10 cellular contexts compared by ENCODE assay signal in the genomic region with DNA sequence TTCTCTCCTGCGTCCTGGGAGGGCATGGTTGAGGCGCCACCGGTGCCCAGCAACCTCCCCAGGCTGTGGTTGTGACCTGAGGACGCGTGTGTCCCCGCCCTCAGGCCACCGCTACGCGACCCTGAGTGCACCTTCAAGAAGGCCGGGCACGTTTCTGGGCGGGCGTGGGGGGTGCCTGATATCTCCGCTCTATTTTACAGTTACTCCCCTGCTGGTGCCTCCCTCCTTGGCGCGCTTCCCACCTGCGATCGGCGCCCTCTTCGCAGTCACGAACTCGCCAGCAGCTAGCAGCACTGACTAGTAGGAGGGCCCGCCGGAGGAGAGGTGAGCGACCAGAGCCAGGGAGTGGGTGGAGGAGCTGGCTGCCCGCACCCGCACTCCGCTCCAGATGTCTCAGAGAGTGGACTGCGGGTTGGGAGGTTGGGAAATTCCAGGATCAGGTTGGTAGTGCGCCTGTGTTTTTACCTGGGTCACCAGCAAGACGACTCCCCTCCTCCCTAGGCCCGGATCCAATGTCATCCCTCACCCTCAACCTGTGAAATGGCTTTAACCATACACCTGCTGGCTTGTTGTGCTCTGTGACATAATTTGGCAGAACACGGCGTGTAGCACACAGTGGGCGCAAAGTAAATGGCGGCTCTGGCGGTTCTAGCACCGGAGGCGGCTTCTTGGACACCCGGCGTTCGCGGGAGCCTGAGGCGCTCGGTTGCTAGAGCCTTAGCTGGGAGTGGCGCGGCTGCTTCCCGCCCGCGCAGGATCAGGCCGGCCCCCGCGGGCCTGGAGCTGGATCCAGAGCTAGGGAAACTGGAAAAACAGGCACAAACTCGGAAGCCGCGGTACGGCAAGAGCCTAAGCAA. TPM values are rescaled to one million over a fixed set of nuclear protein-coding genes. Genes with fewer than 3 reads are reported as not detected.
A peak's percentile ranks its signal among the peaks of the same experiment; 100 is the strongest.
DNase-seq lines count a peak whose midpoint lies in the region; ATAC-seq, FAIRE-seq and TF ChIP-seq lines count a peak whose summit lies in the region.
"Had no signal": no experiment of that assay in that cellular context is flagged by ENCODE, and none has a peak within 500 bp of the region (broad histone marks: within the 10 kb centered on the region; RNA-seq: fewer than 3 reads in every experiment).

No MANE protein-coding gene starts in this region.

- BruUV-seq in IMR-90 (replicated peaks; lab: Mats Ljungman, UMichigan) = no TSS peak

- H3K36me3 Mint-ChIP-seq in astrocyte (ENCODE audit: low read depth, unreplicated experiment) = peaks cover 2% of the 10 kb centered on the region
- no peaks in the 10 kb centered on the region for H3K36me3 Mint-ChIP-seq in immature natural killer cell

- H2BK15ac ChIP-seq in IMR-90 (ENCODE audit: low read depth, low read length) = no peak overlapping the region

- H3F3A ChIP-seq in smooth muscle cell (ENCODE audit: low read depth) = no peaks in the 10 kb centered on the region

- H3K4me2 ChIP-seq in IMR-90 (ENCODE audit: low read depth, low read length) (no peak overlapping the region), astrocyte (ENCODE audit: low read length) (peak overlapping the region; percentile 22), smooth muscle cell (peak overlapping the region; percentile 83), osteoblast (ENCODE audit: insufficient read depth, low read length) (no peak overlapping the region)

- no peak overlapping the region for H3K56ac ChIP-seq in IMR-90 (ENCODE audit: extremely low read depth, insufficient read depth, low read length)

- dilution Hi-C loops in IMR-90 (cut with HindIII; ENCODE audit: low sequenced_read_pairs, unreplicated experiment) = no loop called here

- POLR2A ChIA-PET in IMR-90 (lab: Charles Lee; ENCODE audit: unreplicated experiment) = no interaction called here

- peaks cover 91% of the 10 kb centered on the region for H3K27me3 ChIP-seq in IMR-90 (ENCODE audit: control insufficient read depth, insufficient read depth, low read length)
- H3K27me3 ChIP-seq in astrocyte (ENCODE audit: insufficient read depth, low read length) = peaks cover 93% of the 10 kb centered on the region
- H3K27me3 ChIP-seq in smooth muscle cell (ENCODE audit: low read depth) = peaks cover 100% of the 10 kb centered on the region
- H3K27me3 ChIP-seq in osteoblast (ENCODE audit: insufficient read depth, low read length) = peaks cover 99% of the 10 kb centered on the region

- peaks cover 1% of the 10 kb centered on the region for H3K4me1 Mint-ChIP-seq in astrocyte (ENCODE audit: low read depth, unreplicated experiment)
- H3K4me1 Mint-ChIP-seq in immature natural killer cell = peaks cover 13 to 14% of the 10 kb centered on the region in 2 donors

- TF ChIP-seq CTCF in IMR-90 (conservative IDR thresholded peaks at IDR 0.05; ENCODE audit: low read depth, low read length) (no peak), astrocyte (IDR thresholded peaks at IDR 0.05; ENCODE audit: insufficient read depth, low read depth, low read length) (no peak), smooth muscle cell (IDR thresholded peaks at IDR 0.05; ENCODE audit: borderline replicate concordance, insufficient read depth, poor library complexity, severe bottlenecking) (no peak), osteoblast (IDR thresholded peaks at IDR 0.05; ENCODE audit: extremely low read depth, low read depth, low read length) (no peak)

- H2AFZ ChIP-seq in IMR-90 (replicated peaks; ENCODE audit: low read length, poor library complexity) (no peak overlapping the region), astrocyte (ENCODE audit: low read depth, low read length) (no peak overlapping the region), smooth muscle cell (ENCODE audit: low read depth) (peak overlapping the region; percentile 29), osteoblast (ENCODE audit: low read length) (no peak overlapping the region)

- no peak overlapping the region for H3K4ac ChIP-seq in IMR-90 (ENCODE audit: low read depth, low read length)

- no peak overlapping the region for H3K4me3 ChIP-seq in IMR-90 (ENCODE audit: insufficient read depth, low read depth, low read length)
- no peak overlapping the region for H3K4me3 ChIP-seq in astrocyte (ENCODE audit: insufficient read depth, low read depth, low read length)
- H3K4me3 ChIP-seq in smooth muscle cell = peak overlapping the region; percentile 42
- H3K4me3 ChIP-seq in osteoblast (ENCODE audit: insufficient read depth, low read length) = no peak overlapping the region

- intact Hi-C loops in IMR-90 (cut with micrococcal nuclease) = no loop called here

- WGBS in IMR-90 (ENCODE audit: extremely low coverage in 2 of 2, insufficient read length in 1 of 2), 2 experiments = 16% methylated on average over 14 of the region's 57 CpGs; no CpG with 5 or more reads in 1 of the 2 experiments
- 6% methylated on average over 55 of the region's 57 CpGs for WGBS in smooth muscle cell (ENCODE audit: low lambda C conversion rate)

- H3K27me3 Mint-ChIP-seq in astrocyte (ENCODE audit: low read depth, unreplicated experiment) (peaks cover 87% of the 10 kb centered on the region), immature natural killer cell (ENCODE audit: low read depth in 3 of 3) (peaks cover 11 to 41% (median 32%) of the 10 kb centered on the region in 3 donors)

- no peak overlapping the region for H2BK120ac ChIP-seq in IMR-90 (ENCODE audit: low read depth, low read length)

- H3K4me3 Mint-ChIP-seq in astrocyte (ENCODE audit: unreplicated experiment) (no peak overlapping the region), immature natural killer cell (peak overlapping the region; percentile 76 to 84 (median 81))
- H3K4me3 Mint-ChIP-seq: neural crest cell had no signal

- H2BK5ac ChIP-seq in IMR-90 (ENCODE audit: low read depth, low read length, poor library complexity, severe bottlenecking) = no peak overlapping the region

- peak overlapping the region; percentile 34 for H2AK9ac ChIP-seq in IMR-90 (replicated peaks; ENCODE audit: low read depth, low read length, poor library complexity)

- H3K36me3 ChIP-seq in IMR-90 (ENCODE audit: control insufficient read depth, insufficient read depth, low read length) (no peaks in the 10 kb centered on the region), astrocyte (ENCODE audit: insufficient read depth, low read length) (no peaks in the 10 kb centered on the region), smooth muscle cell (ENCODE audit: low read depth) (no peaks in the 10 kb centered on the region), osteoblast (ENCODE audit: insufficient read depth, low read length) (no peaks in the 10 kb centered on the region)

- no peak for DNase-seq in IMR-90
- DNase-seq in astrocyte (ENCODE audit: low read depth) = no peak
- no peak for DNase-seq in immature natural killer cell
- DNase-seq in smooth muscle cell (lab: John Stamatoyannopoulos, UW; ENCODE audit: unreplicated experiment) = no peak
- no peak for DNase-seq in NCI-H2029 (lab: John Stamatoyannopoulos, UW)
- DNase-seq in osteoblast (ENCODE audit: insufficient read length, low spot score, missing footprints) = no peak
- no peak for DNase-seq in activated CD4-positive, alpha-beta T cell treated with anti-CD3 and anti-CD28 coated beads for 48 hours
- no peak for DNase-seq in OCI-M1 (lab: John Stamatoyannopoulos, UW)
- DNase-seq: effector CD4-positive, alpha-beta T cell had no signal

- no peaks in the 10 kb centered on the region; the same call in 1 of the 2 replicates for H3K9me3 ChIP-seq in IMR-90 (ENCODE audit: control insufficient read depth, insufficient read depth, low read length)
- no peaks in the 10 kb centered on the region for H3K9me3 ChIP-seq in astrocyte (ENCODE audit: insufficient read depth, low read depth, low read length)
- no peaks in the 10 kb centered on the region for H3K9me3 ChIP-seq in smooth muscle cell (replicated peaks; ENCODE audit: low read depth)
- no peaks in the 10 kb centered on the region for H3K9me3 ChIP-seq in osteoblast (ENCODE audit: low read depth, low read length)

- H3K27ac ChIP-seq in IMR-90 (ENCODE audit: insufficient read depth, low read length) = no peak overlapping the region
- no peak overlapping the region for H3K27ac ChIP-seq in astrocyte (ENCODE audit: low read depth, low read length)
- H3K27ac ChIP-seq in smooth muscle cell (ENCODE audit: low read depth) = no peak overlapping the region
- H3K27ac ChIP-seq in osteoblast (ENCODE audit: low read depth, low read length) = no peak overlapping the region

- no peaks in the 10 kb centered on the region for H3K9me1 ChIP-seq in IMR-90 (ENCODE audit: insufficient read depth, low read length)

- no peak overlapping the region for H3K18ac ChIP-seq in IMR-90 (ENCODE audit: low read depth, low read length)

- H4K91ac ChIP-seq in IMR-90 (ENCODE audit: insufficient read depth, low read depth, low read length) = no peak overlapping the region

- H3K9ac ChIP-seq in IMR-90 (ENCODE audit: low read depth, low read length) (no peak overlapping the region), astrocyte (ENCODE audit: low read length) (no peak overlapping the region), smooth muscle cell (ENCODE audit: low read depth) (no peak overlapping the region)

- H3K9me3 Mint-ChIP-seq in astrocyte (ENCODE audit: unreplicated experiment) (peaks cover 4% of the 10 kb centered on the region), immature natural killer cell (no peaks in the 10 kb centered on the region)
- H3K9me3 Mint-ChIP-seq: neural crest cell had no signal

- H3K79me1 ChIP-seq in IMR-90 (ENCODE audit: low read depth in 1 of 2, low read length in 2 of 2) = no peaks in the 10 kb centered on the region

- no peak overlapping the region for H2BK20ac ChIP-seq in IMR-90 (ENCODE audit: low read depth, low read length)

- H3K79me2 ChIP-seq in astrocyte (ENCODE audit: insufficient read depth, low read length) (no peaks in the 10 kb centered on the region), smooth muscle cell (ENCODE audit: low read depth) (no peaks in the 10 kb centered on the region), osteoblast (ENCODE audit: insufficient read depth, low read length) (no peaks in the 10 kb centered on the region)

- no peak for ATAC-seq in IMR-90 (ENCODE audit: low read depth)

- no peak overlapping the region for H3K27ac Mint-ChIP-seq in astrocyte (ENCODE audit: unreplicated experiment)
- peak overlapping the region; percentile 29 to 74 (median 38) for H3K27ac Mint-ChIP-seq in immature natural killer cell

- H2AK5ac ChIP-seq in IMR-90 (ENCODE audit: low read depth, low read length) = no peak overlapping the region

- no peak for TF ChIP-seq RAD21 in IMR-90 (IDR thresholded peaks at IDR 0.05; ENCODE audit: low read length)

- in situ Hi-C loops in IMR-90 (cut with MboI; ENCODE audit: low sequenced_read_pairs) = no loop called here

- no peaks in the 10 kb centered on the region for H3K4me1 ChIP-seq in IMR-90 (ENCODE audit: control insufficient read depth, insufficient read depth, low read length)
- no peaks in the 10 kb centered on the region for H3K4me1 ChIP-seq in astrocyte (ENCODE audit: insufficient read depth, low read length)
- H3K4me1 ChIP-seq in smooth muscle cell (ENCODE audit: low read depth) = peaks cover 22% of the 10 kb centered on the region
- H3K4me1 ChIP-seq in osteoblast (ENCODE audit: insufficient read depth, low read length) = no peaks in the 10 kb centered on the region

- H3K14ac ChIP-seq in IMR-90 (replicated peaks; ENCODE audit: low read depth, low read length) = no peak overlapping the region

- no peak for TF ChIP-seq POLR2A in IMR-90 (IDR thresholded peaks at IDR 0.05; ENCODE audit: low read depth, low read length)

- CTCF ChIA-PET in IMR-90 (lab: Yijun Ruan, JAX) = no interaction called here

- H3K23ac ChIP-seq in IMR-90 (ENCODE audit: low read depth, low read length) = no peak overlapping the region

- H4K5ac ChIP-seq in IMR-90 (ENCODE audit: low read depth, low read length) = no peak overlapping the region

- H4K8ac ChIP-seq in IMR-90 (ENCODE audit: low read depth in 2 of 2, low read length in 2 of 2) = no peak overlapping the region

- no peak for FAIRE-seq in astrocyte (lab: Jason Lieb, UNC)

- H4K20me1 ChIP-seq in IMR-90 (ENCODE audit: insufficient read depth, low read length) (no peaks in the 10 kb centered on the region), astrocyte (ENCODE audit: insufficient read depth, low read length) (no peaks in the 10 kb centered on the region), smooth muscle cell (ENCODE audit: low read depth) (no peaks in the 10 kb centered on the region), osteoblast (ENCODE audit: insufficient read depth, low read length) (peaks cover 6% of the 10 kb centered on the region)

RNA-seq across cellular contexts. Expression of gene POLG, which starts 43.4 kb away (rescaled TPM):
- total RNA-seq in IMR-90 (2012; rRNA removed) (18.3 and 19.9 TPM in 2 replicates), astrocyte (48.5 and 54.4 TPM in 2 replicates), smooth muscle cell (26.6 and 34.3 TPM in 2 replicates), osteoblast (50.7 and 61.2 TPM in 2 replicates)
- polyA plus RNA-seq in IMR-90 (2012; rRNA removed) (30.3 and 30.6 TPM in 2 replicates), immature natural killer cell (10 to 100 TPM; 24.3 to 79.1 (median 28.6) TPM), smooth muscle cell (41.6 and 50.7 TPM in 2 replicates)
- 19.3 and 22.4 TPM in 2 replicates for polyA plus RNA-seq in IMR-90 (2012; cell fraction: cytosol; rRNA removed)
- 164 and 186 TPM in 2 replicates for polyA plus RNA-seq in IMR-90 (2012; cell fraction: nucleus; rRNA removed; ENCODE audit: low replicate concordance)

Comparison
In these comparisons a context has a peak if more than half of its experiments do, and no peak if none do; other contexts are left out.
1. H3K4me2 ChIP-seq: peak in astrocyte (single experiment) and smooth muscle cell (single experiment); none in IMR-90 (single experiment) and osteoblast (single experiment).